Comparison of ENCODE assay signal across 2 cellular contexts in the genomic region with DNA sequence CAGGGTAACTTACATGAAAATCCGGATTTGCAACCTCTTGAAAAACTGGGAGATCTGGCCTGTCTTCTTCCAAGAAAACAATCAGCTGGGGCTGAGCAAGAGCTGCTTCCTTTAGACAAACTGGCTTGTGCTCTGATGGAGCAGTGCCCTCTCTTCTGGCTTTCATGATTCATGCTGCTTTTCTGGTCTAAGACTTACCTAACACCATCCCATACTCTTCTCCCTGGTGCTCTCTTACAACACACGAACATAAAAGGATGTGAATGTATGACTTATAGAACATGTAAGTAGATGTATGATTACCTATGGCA.
TF ChIP-seq lines count a peak whose summit lies in the region.

No MANE protein-coding gene starts in this region.

TF ChIP-seq in SK-N-SH treated with all-trans-retinoic acid at 6 μM for 48 hours, 23 proteins besides CTCF, POLR2A, EP300 and RAD21 (continued from another document):
- TF ChIP-seq, protein P1, sequence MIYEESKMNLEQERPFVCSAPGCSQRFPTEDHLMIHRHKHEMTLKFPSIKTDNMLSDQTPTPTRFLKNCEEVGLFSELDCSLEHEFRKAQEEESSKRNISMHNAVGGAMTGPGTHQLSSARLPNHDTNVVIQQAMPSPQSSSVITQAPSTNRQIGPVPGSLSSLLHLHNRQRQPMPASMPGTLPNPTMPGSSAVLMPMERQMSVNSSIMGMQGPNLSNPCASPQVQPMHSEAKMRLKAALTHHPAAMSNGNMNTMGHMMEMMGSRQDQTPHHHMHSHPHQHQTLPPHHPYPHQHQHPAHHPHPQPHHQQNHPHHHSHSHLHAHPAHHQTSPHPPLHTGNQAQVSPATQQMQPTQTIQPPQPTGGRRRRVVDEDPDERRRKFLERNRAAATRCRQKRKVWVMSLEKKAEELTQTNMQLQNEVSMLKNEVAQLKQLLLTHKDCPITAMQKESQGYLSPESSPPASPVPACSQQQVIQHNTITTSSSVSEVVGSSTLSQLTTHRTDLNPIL (CRISPR knock-in tag; IDR thresholded peaks at IDR 0.05; ENCODE audit: low read depth), result no peak
- TF ChIP-seq GLIS3 (CRISPR knock-in tag; IDR thresholded peaks at IDR 0.05) (no peak), ZNF70 (CRISPR knock-in tag; IDR thresholded peaks at IDR 0.05) (no peak)

TF ChIP-seq in SK-N-SH, 30 proteins besides CTCF, POLR2A, EP300 and RAD21 (continued from another document):
- TF ChIP-seq, protein P2, sequence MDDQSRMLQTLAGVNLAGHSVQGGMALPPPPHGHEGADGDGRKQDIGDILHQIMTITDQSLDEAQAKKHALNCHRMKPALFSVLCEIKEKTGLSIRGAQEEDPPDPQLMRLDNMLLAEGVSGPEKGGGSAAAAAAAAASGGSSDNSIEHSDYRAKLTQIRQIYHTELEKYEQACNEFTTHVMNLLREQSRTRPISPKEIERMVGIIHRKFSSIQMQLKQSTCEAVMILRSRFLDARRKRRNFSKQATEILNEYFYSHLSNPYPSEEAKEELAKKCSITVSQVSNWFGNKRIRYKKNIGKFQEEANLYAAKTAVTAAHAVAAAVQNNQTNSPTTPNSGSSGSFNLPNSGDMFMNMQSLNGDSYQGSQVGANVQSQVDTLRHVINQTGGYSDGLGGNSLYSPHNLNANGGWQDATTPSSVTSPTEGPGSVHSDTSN (IDR thresholded peaks at IDR 0.05), result no peak
- no peak for TF ChIP-seq RCOR1 (IDR thresholded peaks at IDR 0.05; ENCODE audit: low read length)
- TF ChIP-seq CHD2 (IDR thresholded peaks at IDR 0.05; ENCODE audit: low read length, partially characterized antibody), result no peak
- TF ChIP-seq RFX5 (IDR thresholded peaks at IDR 0.05; ENCODE audit: low read length), result no peak
- no peak for TF ChIP-seq MXI1 (IDR thresholded peaks at IDR 0.05; ENCODE audit: low read depth, low read length)
- TF ChIP-seq JUND (IDR thresholded peaks at IDR 0.05), result no peak
- no peak for TF ChIP-seq NRF1 (IDR thresholded peaks at IDR 0.05; ENCODE audit: low read depth, low read length)
- TF ChIP-seq, protein P3, sequence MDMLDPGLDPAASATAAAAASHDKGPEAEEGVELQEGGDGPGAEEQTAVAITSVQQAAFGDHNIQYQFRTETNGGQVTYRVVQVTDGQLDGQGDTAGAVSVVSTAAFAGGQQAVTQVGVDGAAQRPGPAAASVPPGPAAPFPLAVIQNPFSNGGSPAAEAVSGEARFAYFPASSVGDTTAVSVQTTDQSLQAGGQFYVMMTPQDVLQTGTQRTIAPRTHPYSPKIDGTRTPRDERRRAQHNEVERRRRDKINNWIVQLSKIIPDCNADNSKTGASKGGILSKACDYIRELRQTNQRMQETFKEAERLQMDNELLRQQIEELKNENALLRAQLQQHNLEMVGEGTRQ (IDR thresholded peaks at IDR 0.05; ENCODE audit: borderline replicate concordance, low read depth, low read length), result no peak
- no peak for TF ChIP-seq SMC3 (IDR thresholded peaks at IDR 0.05; ENCODE audit: low read depth, low read length)
- no peak for TF ChIP-seq SIN3A (IDR thresholded peaks at IDR 0.05; ENCODE audit: borderline replicate concordance, low read depth, low read length)
- no peak for TF ChIP-seq TAF1 (IDR thresholded peaks at IDR 0.05; ENCODE audit: borderline replicate concordance, low read depth, low read length)
- no peak for TF ChIP-seq ELF1 (IDR thresholded peaks at IDR 0.05)
- TF ChIP-seq TCF12 (IDR thresholded peaks at IDR 0.05), result no peak
